In genomic region chr2:72255540-72255939, GRCh38 we compare ENCODE assay signal across 6 cellular contexts.
"Had no signal": no experiment of that assay in that cellular context is flagged by ENCODE, and none has a peak within 500 bp of the region (broad histone marks: within the 10 kb centered on the region; RNA-seq: fewer than 3 reads in every experiment).

No MANE protein-coding gene starts in this region.

- H3K27me3 Mint-ChIP-seq: IgD-negative memory B cell had no signal

- H3K4me3 Mint-ChIP-seq: IgD-negative memory B cell had no signal

- H3K4me3 ChIP-seq: K562 had no signal

- H3K27ac Mint-ChIP-seq: IgD-negative memory B cell had no signal

- ATAC-seq: HepG2, K562 had no signal

- DNase-seq: IMR-90, KBM-7 had no signal

- H3K27ac ChIP-seq: HL-60 had no signal
